13 cellular contexts compared by ENCODE assay signal in genomic region chr7:75650671-75651070, GRCh38.
A peak's percentile ranks its signal among the peaks of the same experiment; 100 is the strongest.
DNase-seq lines count a peak whose midpoint lies in the region; ATAC-seq and TF ChIP-seq lines count a peak whose summit lies in the region.
"Had no signal": no experiment of that assay in that cellular context is flagged by ENCODE, and none has a peak within 500 bp of the region (broad histone marks: within the 10 kb centered on the region; RNA-seq: fewer than 3 reads in every experiment).

No MANE protein-coding gene starts in this region.

- CTCF ChIA-PET in SK-N-SH (lab: Yijun Ruan, JAX): no interaction called here

- POLR2A ChIA-PET in SK-N-SH (lab: Yijun Ruan, JAX): no interaction called here

- DNase-seq in SK-N-SH: peak; percentile 57
- DNase-seq in dermis microvascular lymphatic vessel endothelial cell (ENCODE audit: low read depth in 2 of 2): peak; percentile 84 to 91
- DNase-seq in mesendoderm: peak; percentile 59
- DNase-seq in aorta: peak; percentile 88 to 92
- no peak for DNase-seq in activated naive CD4-positive, alpha-beta T cell (lab: John Stamatoyannopoulos, UW)
- DNase-seq in activated gamma-delta T cell treated with Interleukin-2 at 50 U/mL for 16 hours: no peak
- DNase-seq in NCI-H2107 (lab: John Stamatoyannopoulos, UW): no peak
- DNase-seq: activated CD8-positive, alpha-beta memory T cell treated with anti-CD3 and anti-CD28 coated beads, Interleukin-2, amount 50 U/mL, for 4 hours; stimulated activated CD4-positive, alpha-beta T cell treated with anti-CD3 and anti-CD28 coated beads, Interleukin-4, amount 100 ng/mL, for 1 hour had no signal

- H3K9me2 ChIP-seq in SK-N-SH: no peaks in the 10 kb centered on the region

- H2BK15ac ChIP-seq in mesendoderm (replicated peaks; ENCODE audit: low read depth): no peak overlapping the region

- H4K20me1 ChIP-seq in SK-N-SH (ENCODE audit: insufficient read depth): no peaks in the 10 kb centered on the region

- H3K79me2 ChIP-seq in SK-N-SH (ENCODE audit: insufficient read depth): no peaks in the 10 kb centered on the region
- H3K79me2 ChIP-seq in mesendoderm (ENCODE audit: control insufficient read depth, insufficient read depth, low read length): no peaks in the 10 kb centered on the region
- H3K79me2 ChIP-seq: hepatocyte had no signal

- no peaks in the 10 kb centered on the region for H3K9me3 ChIP-seq in SK-N-SH
- no peaks in the 10 kb centered on the region for H3K9me3 ChIP-seq in aorta (ENCODE audit: control insufficient read depth, low read length)

- ATAC-seq in SK-N-SH treated with all-trans-retinoic acid at 6 μM for 48 hours: no peak
- ATAC-seq in aorta (ENCODE audit: low FRiP score): peak; percentile 71
- ATAC-seq: natural killer cell treated with Interleukin-12 subunit alpha and Interleukin-12 subunit beta and Interleukin-15 and Interleukin-18, amount 100 ng/mL, for 72 hours had no signal

- H4K8ac ChIP-seq in mesendoderm (ENCODE audit: low read depth, low read length): no peak overlapping the region

- no peak overlapping the region for H2AK5ac ChIP-seq in mesendoderm (ENCODE audit: low read length)

- 82% methylated on average over 9 of the region's 9 CpGs for WGBS in SK-N-SH (ENCODE audit: low lambda C conversion rate)
- no CpG with 5 or more reads among the region's 9 CpGs for WGBS in mesendoderm (ENCODE audit: extremely low coverage, insufficient coverage, low lambda C conversion rate)
- whole genome bisulfite sequencing in aorta, 2 donors: 23 to 25% methylated on average over 9 of the region's 9 CpGs

- no peak overlapping the region for H3K4me2 ChIP-seq in SK-N-SH
- no peak overlapping the region for H3K4me2 ChIP-seq in mesendoderm (ENCODE audit: low read length)
- H3K4me2 ChIP-seq: hepatocyte had no signal

- H3K4me1 ChIP-seq in SK-N-SH (ENCODE audit: control insufficient read depth in 1 of 2, insufficient read depth in 2 of 2, low read depth in 1 of 2, low read length in 1 of 2): no peaks in the 10 kb centered on the region; a peak in 1 of 4 replicates
- H3K4me1 ChIP-seq in mesendoderm (ENCODE audit: control insufficient read depth, low read depth, low read length): peaks cover 3% of the 10 kb centered on the region
- no peaks in the 10 kb centered on the region for H3K4me1 ChIP-seq in aorta (ENCODE audit: control insufficient read depth in 1 of 2, insufficient read depth in 2 of 2, low read length in 2 of 2)

- H2AFZ ChIP-seq in SK-N-SH (ENCODE audit: low read depth): no peak overlapping the region
- H2AFZ ChIP-seq: hepatocyte had no signal

- no peak overlapping the region for H3K23ac ChIP-seq in mesendoderm (ENCODE audit: low read length)

- H3K4ac ChIP-seq in mesendoderm (ENCODE audit: low read depth, low read length): no peak overlapping the region

- TF ChIP-seq CTCF in SK-N-SH (IDR thresholded peaks at IDR 0.05): no peak

- no peak overlapping the region for H2BK120ac ChIP-seq in mesendoderm (ENCODE audit: low read depth, low read length)

- no peaks in the 10 kb centered on the region for H3K27me3 ChIP-seq in SK-N-SH (ENCODE audit: insufficient read depth)
- no peaks in the 10 kb centered on the region for H3K27me3 ChIP-seq in mesendoderm (ENCODE audit: insufficient read depth, low read length, poor library complexity)
- H3K27me3 ChIP-seq in aorta (ENCODE audit: control insufficient read depth in 1 of 2, insufficient read depth in 2 of 2, low read length in 1 of 2): no peaks in the 10 kb centered on the region
- H3K27me3 ChIP-seq: hepatocyte had no signal

- no peak overlapping the region for H2BK5ac ChIP-seq in mesendoderm (ENCODE audit: low read length)

- TF ChIP-seq RAD21 in SK-N-SH (IDR thresholded peaks at IDR 0.05; ENCODE audit: low read length): no peak

- peak overlapping the region; percentile 73 for H3K56ac ChIP-seq in mesendoderm (ENCODE audit: low read length)

- no peak for TF ChIP-seq EP300 in SK-N-SH (IDR thresholded peaks at IDR 0.05; ENCODE audit: borderline replicate concordance in 1 of 2, low read depth in 1 of 2, low read length in 1 of 2)

- intact Hi-C loops in aorta (cut with DNase I): no loop called here

- H3K9ac ChIP-seq in SK-N-SH (no peak overlapping the region), mesendoderm (ENCODE audit: low read length) (no peak overlapping the region)

- no peak overlapping the region for H3K27ac ChIP-seq in SK-N-SH (ENCODE audit: low read depth in 2 of 2, low read length in 1 of 2)
- peak overlapping the region; percentile 56 for H3K27ac ChIP-seq in mesendoderm (ENCODE audit: low read depth, low read length)
- peak overlapping the region in 1 of 2 donors; percentile 59 for H3K27ac ChIP-seq in aorta (ENCODE audit: low read depth in 1 of 2, low read length in 2 of 2)
- H3K27ac ChIP-seq: hepatocyte, SK-N-MC had no signal

- H3K4me3 ChIP-seq in SK-N-SH (ENCODE audit: low read depth in 2 of 2, low read length in 1 of 2) (no peak overlapping the region), mesendoderm (ENCODE audit: low read length) (no peak overlapping the region), aorta (ENCODE audit: low read length in 2 of 2) (no peak overlapping the region)
- H3K4me3 ChIP-seq: hepatocyte, SK-N-MC had no signal

- no peaks in the 10 kb centered on the region for H3K79me1 ChIP-seq in mesendoderm (ENCODE audit: low read length)

- H3K36me3 ChIP-seq in SK-N-SH (replicated peaks in 1 of 2; ENCODE audit: control insufficient read depth in 1 of 2, insufficient read depth in 2 of 2, low read length in 1 of 2): no peaks in the 10 kb centered on the region
- no peaks in the 10 kb centered on the region for H3K36me3 ChIP-seq in mesendoderm (ENCODE audit: control insufficient read depth, insufficient read depth, low read length)
- H3K36me3 ChIP-seq in aorta (ENCODE audit: control insufficient read depth in 1 of 2, insufficient read depth in 2 of 2, low read length in 1 of 2): peaks cover 0 to 4% of the 10 kb centered on the region in 2 donors

- no peak overlapping the region for H4K5ac ChIP-seq in mesendoderm (ENCODE audit: low read length)

- no peak overlapping the region for H3K18ac ChIP-seq in mesendoderm (ENCODE audit: low read length)

- no peaks in the 10 kb centered on the region for H3F3A ChIP-seq in SK-N-SH (replicated peaks; ENCODE audit: insufficient read depth)

TF ChIP-seq in SK-N-SH, 30 proteins besides CTCF, POLR2A, EP300 and RAD21 (continues in another document):
- TF ChIP-seq NRF1 (IDR thresholded peaks at IDR 0.05; ENCODE audit: low read depth, low read length): no peak
- no peak for TF ChIP-seq GATA2 (CRISPR knock-in tag; IDR thresholded peaks at IDR 0.05)
- no peak for TF ChIP-seq SIN3A (IDR thresholded peaks at IDR 0.05; ENCODE audit: borderline replicate concordance, low read depth, low read length)
- TF ChIP-seq RXRA (IDR thresholded peaks at IDR 0.05; ENCODE audit: borderline replicate concordance, low read depth): no peak
- TF ChIP-seq TCF12 (IDR thresholded peaks at IDR 0.05): no peak
- no peak for TF ChIP-seq TAF1 (IDR thresholded peaks at IDR 0.05; ENCODE audit: borderline replicate concordance, low read depth, low read length)
- TF ChIP-seq GABPA (IDR thresholded peaks at IDR 0.05; ENCODE audit: low read depth): no peak
- TF ChIP-seq ELF1 (IDR thresholded peaks at IDR 0.05): no peak

TF ChIP-seq in SK-N-SH treated with all-trans-retinoic acid at 6 μM for 48 hours, 23 proteins besides CTCF, POLR2A, EP300 and RAD21 (continues in another document):
- TF ChIP-seq ESRRG (CRISPR knock-in tag; IDR thresholded peaks at IDR 0.05): no peak
- TF ChIP-seq GLIS3 (CRISPR knock-in tag; IDR thresholded peaks at IDR 0.05): no peak
- no peak for TF ChIP-seq RARB (CRISPR knock-in tag; IDR thresholded peaks at IDR 0.05)
- no peak for TF ChIP-seq ARNTL (CRISPR knock-in tag; IDR thresholded peaks at IDR 0.05; ENCODE audit: borderline replicate concordance, low read depth)
- TF ChIP-seq ZFP3 (CRISPR knock-in tag; IDR thresholded peaks at IDR 0.05): no peak
- TF ChIP-seq TSHZ2 (CRISPR knock-in tag; IDR thresholded peaks at IDR 0.05): no peak
- no peak for TF ChIP-seq POU6F1 (CRISPR knock-in tag; IDR thresholded peaks at IDR 0.05; ENCODE audit: borderline replicate concordance, low read depth)
- no peak for TF ChIP-seq CSDC2 (CRISPR knock-in tag; IDR thresholded peaks at IDR 0.05)
- TF ChIP-seq ZFP30 (CRISPR knock-in tag; IDR thresholded peaks at IDR 0.05): no peak

Comparison
In these comparisons a context has a peak if more than half of its experiments do, and no peak if none do; other contexts are left out.
1. DNase-seq: peak in SK-N-SH (single experiment), dermis microvascular lymphatic vessel endothelial cell (2 of 2), mesendoderm (single experiment) and aorta (2 of 2); none in activated naive CD4-positive, alpha-beta T cell (0 of 4), activated gamma-delta T cell treated with Interleukin-2 at 50 U/mL for 16 hours (single experiment) and NCI-H2107 (single experiment).